Comparison of ENCODE assay signal across 8 cellular contexts in the genomic region with DNA sequence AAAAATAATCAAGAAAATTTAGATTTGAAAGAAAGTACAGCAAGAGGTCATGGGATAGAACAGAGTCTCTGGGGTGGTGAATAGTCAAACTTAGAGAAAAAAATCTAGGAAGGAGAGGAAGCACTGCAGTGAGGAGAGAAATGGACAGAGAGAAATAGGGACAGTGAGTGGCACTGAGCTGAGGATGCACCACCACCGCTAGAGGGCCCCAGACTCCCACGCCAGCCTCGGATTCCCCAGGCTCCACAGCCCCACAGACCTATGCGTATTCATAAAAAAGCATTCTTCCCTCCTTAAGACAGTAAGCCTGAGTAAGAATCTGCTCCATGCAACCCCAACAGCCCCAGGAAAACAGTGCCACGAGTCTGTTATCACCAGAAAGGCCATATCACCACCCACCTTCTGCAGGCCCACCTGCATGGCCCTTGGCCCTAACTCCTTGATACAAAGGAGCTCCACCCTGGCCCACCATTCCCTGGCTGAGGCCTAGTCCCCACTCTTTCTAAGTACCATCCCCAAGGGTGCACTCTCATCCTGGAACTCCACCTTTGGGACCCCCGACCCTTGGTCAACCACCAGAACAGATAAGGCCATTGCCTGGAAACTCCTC.
A peak's percentile ranks its signal among the peaks of the same experiment; 100 is the strongest.
DNase-seq lines count a peak whose midpoint lies in the region; ATAC-seq, FAIRE-seq and TF ChIP-seq lines count a peak whose summit lies in the region.

No MANE protein-coding gene starts in this region.

- peak; percentile 98 for TF ChIP-seq CTCF in AG09309 (IDR thresholded peaks at IDR 0.05; ENCODE audit: control insufficient read depth, insufficient read depth, low read depth, low read length, missing control alignments)

- ATAC-seq in HG03045 (IDR thresholded peaks at IDR 0.05; ENCODE audit: unreplicated experiment): peak; percentile 39
- ATAC-seq in effector memory CD8-positive, alpha-beta T cell (replicated peaks): peak; percentile 99

- H3K4me1 Mint-ChIP-seq in effector memory CD8-positive, alpha-beta T cell (ENCODE audit: low read depth in 2 of 2): peaks cover 18 to 24% of the 10 kb centered on the region in 2 donors

- H3K27ac Mint-ChIP-seq in effector memory CD8-positive, alpha-beta T cell: peak overlapping the region; percentile 29 to 87

- H3K36me3 Mint-ChIP-seq in effector memory CD8-positive, alpha-beta T cell (ENCODE audit: insufficient read depth): peaks cover 15% of the 10 kb centered on the region

- no peak overlapping the region for H3K4me3 ChIP-seq in AG09309 (ENCODE audit: control insufficient read depth, low read depth, low read length)

- H3K27me3 Mint-ChIP-seq in effector memory CD8-positive, alpha-beta T cell: no peaks in the 10 kb centered on the region

- H3K4me3 Mint-ChIP-seq in effector memory CD8-positive, alpha-beta T cell: no peak overlapping the region

- DNase-seq in AG09309 (ENCODE audit: low read depth) (no peak), GM18507 (ENCODE audit: extremely low spot score, insufficient read length, low read depth) (peak; percentile 70), NCI-H82 treated with DMSO at 0.1 percent for 48 hours (lab: John Stamatoyannopoulos, UW; ENCODE audit: unreplicated experiment) (peak; percentile 11), middle frontal gyrus (ENCODE audit: extremely low spot score, low spot score) (peak; percentile 68)
- DNase-seq in activated CD8-positive, alpha-beta memory T cell treated with anti-CD3 and anti-CD28 coated beads for 48 hours (ENCODE audit: low read depth in 2 of 3, low spot score in 2 of 3): peak; percentile 23 to 55 (median 54)
- DNase-seq in effector memory CD8-positive, alpha-beta T cell: peak; percentile 68 to 74 (median 71)
- peak; percentile 64 for DNase-seq in stimulated activated CD8-positive, alpha-beta memory T cell treated with anti-CD3 and anti-CD28 coated beads, Interleukin-4, amount 100 ng/mL, for 24 hours (ENCODE audit: low read depth)

- FAIRE-seq in GM18507 (lab: Jason Lieb, UNC): peak; percentile 93

- H3K9me3 Mint-ChIP-seq in effector memory CD8-positive, alpha-beta T cell: no peaks in the 10 kb centered on the region
